In the genomic region with DNA sequence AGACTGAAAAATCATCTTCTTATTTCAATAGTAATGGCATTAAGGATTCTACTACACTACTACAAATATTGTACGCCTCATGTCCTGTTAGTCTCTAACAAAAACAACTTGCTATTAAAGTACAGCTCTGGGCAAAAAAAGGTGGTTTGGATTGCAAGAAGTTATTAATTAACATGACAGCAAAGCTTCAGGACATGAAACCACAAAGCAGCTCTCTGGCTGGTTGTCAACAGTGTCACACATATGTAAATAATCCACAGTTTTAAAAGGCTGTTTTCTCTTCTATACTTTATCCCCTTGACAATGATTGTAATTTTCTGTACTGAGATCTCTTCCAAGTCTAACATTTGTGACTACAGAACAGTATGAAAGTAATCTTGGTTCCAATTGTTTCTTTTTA, we compare ENCODE assay signal across 12 cellular contexts. TPM values are rescaled to one million over a fixed set of nuclear protein-coding genes. Genes with fewer than 3 reads are reported as not detected.
A peak's percentile ranks its signal among the peaks of the same experiment; 100 is the strongest.
DNase-seq lines count a peak whose midpoint lies in the region; ATAC-seq and TF ChIP-seq lines count a peak whose summit lies in the region.
"Had no signal": no experiment of that assay in that cellular context is flagged by ENCODE, and none has a peak within 500 bp of the region (broad histone marks: within the 10 kb centered on the region; RNA-seq: fewer than 3 reads in every experiment).

No MANE protein-coding gene starts in this region.

- ATAC-seq in GM19468 (IDR thresholded peaks at IDR 0.05; ENCODE audit: extremely low read depth, unreplicated experiment), result peak; percentile 74
- peak; percentile 72 for ATAC-seq in HG03045 (IDR thresholded peaks at IDR 0.05; ENCODE audit: unreplicated experiment)

- no peaks in the 10 kb centered on the region for H3K36me3 Mint-ChIP-seq in endodermal cell (ENCODE audit: low read depth)

- no peak overlapping the region for H3K27ac Mint-ChIP-seq in endodermal cell

- no peak overlapping the region for H3K9ac ChIP-seq in SK-N-MC (ENCODE audit: insufficient read length)
- no peak overlapping the region for H3K9ac ChIP-seq in endodermal cell (ENCODE audit: extremely low read depth, low read length, poor library complexity, severe bottlenecking)

- H3K4me3 ChIP-seq in SK-N-MC (peak overlapping the region; percentile 8; the same call in 1 of the 2 replicates), endodermal cell (ENCODE audit: low read length) (no peak overlapping the region)

- no peaks in the 10 kb centered on the region for H3K27me3 Mint-ChIP-seq in endodermal cell (ENCODE audit: insufficient read depth)

- no peaks in the 10 kb centered on the region for H3K9me3 Mint-ChIP-seq in endodermal cell

- no peaks in the 10 kb centered on the region for H3K27me3 ChIP-seq in endodermal cell (ENCODE audit: control insufficient read depth, insufficient read depth, low read length, poor library complexity, severe bottlenecking)

- no peaks in the 10 kb centered on the region for H3K36me3 ChIP-seq in SK-N-MC (ENCODE audit: insufficient read depth, low read length)
- H3K36me3 ChIP-seq in endodermal cell (ENCODE audit: control insufficient read depth, insufficient read depth, low read length), result no peaks in the 10 kb centered on the region

- no peak overlapping the region for H3K4me3 Mint-ChIP-seq in endodermal cell

- TF ChIP-seq CTCF in endodermal cell (conservative IDR thresholded peaks at IDR 0.05), result no peak

- H3K9me3 ChIP-seq in SK-N-MC (ENCODE audit: low read depth, low read length) (no peaks in the 10 kb centered on the region), endodermal cell (ENCODE audit: control insufficient read depth, low read length) (no peaks in the 10 kb centered on the region)

- H3K4me1 Mint-ChIP-seq in endodermal cell, result no peaks in the 10 kb centered on the region

- WGBS in endodermal cell (ENCODE audit: insufficient coverage in 1 of 2, insufficient read length in 1 of 2), 2 experiments, result 75% methylated on average over 1 of the region's 1 CpG; no CpG with 5 or more reads in 1 of the 2 experiments

- DNase-seq in DMS53 treated with DMSO at 0.1 percent for 48 hours (lab: John Stamatoyannopoulos, UW; ENCODE audit: unreplicated experiment), result peak; percentile 29
- DNase-seq in SK-N-MC (ENCODE audit: low read depth, low spot score), result no peak
- DNase-seq in endodermal cell, result no peak
- DNase-seq in dermis blood vessel endothelial cell, result no peak
- DNase-seq in NCI-H69 (lab: John Stamatoyannopoulos, UW), result no peak
- no peak for DNase-seq in GM03348 (ENCODE audit: low spot score)
- DNase-seq: NCI-H2227 treated with DMSO at 0.1 percent for 48 hours; stimulated activated CD4-positive, alpha-beta T cell treated with anti-CD3 and anti-CD28 coated beads, Interleukin-1b, Interleukin-23, amount 100 ng/mL, for 48 hours had no signal

- H3K27ac ChIP-seq in SK-N-MC (no peak overlapping the region), endodermal cell (ENCODE audit: low read depth, low read length) (no peak overlapping the region)

- no peaks in the 10 kb centered on the region for H3K4me1 ChIP-seq in endodermal cell (ENCODE audit: control insufficient read depth, insufficient read depth, low read length)

RNA-seq across cellular contexts. Expression of a gene that starts 19.7 kb away (rescaled TPM):
- total RNA-seq in endodermal cell (under 1 TPM; 0.13 to 0.24 TPM), dermis blood vessel endothelial cell (0.17 and 8.3 TPM in 2 replicates)
- 1.4 TPM for polyA plus RNA-seq in endodermal cell (2013, experiment 1 of 2)
- polyA plus RNA-seq in endodermal cell (2013, experiment 2 of 2), result 1.0 TPM
- total RNA-seq: HT1080 had no signal
- polyA plus RNA-seq: BJ had no signal
